In genomic region chr12:113537041-113537750, GRCh38 we compare ENCODE assay signal across 31 cellular contexts.
"Had no signal": no experiment of that assay in that cellular context is flagged by ENCODE, and none has a peak within 500 bp of the region (broad histone marks: within the 10 kb centered on the region; RNA-seq: fewer than 3 reads in every experiment).

No MANE protein-coding gene starts in this region.

- H3K4me1 Mint-ChIP-seq: activated B cell treated with CpG ODN at 0.5 μM for 24 hours; activated naive CD4-positive, alpha-beta T cell treated with anti-CD3 and anti-CD28 coated beads, Interleukin-2, amount 10 ng/mL, durations not matched to agents 7 days and 5 days; activated naive CD8-positive, alpha-beta T cell treated with anti-CD3 and anti-CD28 coated beads, Interleukin-2, amount 50 U/mL, for 24 hours had no signal

- H3K4me3 Mint-ChIP-seq: activated B cell treated with CpG ODN at 0.5 μM for 24 hours; activated CD4-positive, alpha-beta memory T cell treated with anti-CD3 and anti-CD28 coated beads for 36 hours; activated naive CD4-positive, alpha-beta T cell treated with anti-CD3 and anti-CD28 coated beads, Interleukin-2, amount 10 ng/mL, durations not matched to agents 7 days and 5 days; activated naive CD8-positive, alpha-beta T cell; activated naive CD8-positive, alpha-beta T cell treated with anti-CD3 and anti-CD28 coated beads, Interleukin-2, amount 50 U/mL, for 24 hours; activated T-cell treated with anti-CD3 and anti-CD28 coated beads, Interleukin-2, amount 50 U/mL, for 4 hours; brain had no signal

- H3K36me3 Mint-ChIP-seq: activated CD4-positive, alpha-beta memory T cell treated with anti-CD3 and anti-CD28 coated beads for 36 hours; activated naive CD4-positive, alpha-beta T cell treated with anti-CD3 and anti-CD28 coated beads, Interleukin-2, amount 10 ng/mL, durations not matched to agents 7 days and 5 days; activated naive CD8-positive, alpha-beta T cell; brain had no signal

- DNase-seq: activated B cell treated with CpG ODN at 0.5 μM for 24 hours; activated CD4-positive, alpha-beta T cell treated with anti-CD3 and anti-CD28 coated beads for 4 hours; activated CD4-positive, alpha-beta T cell treated with anti-CD3 and anti-CD28 coated beads, Interleukin-2, amount 50 U/mL, for 1 hour; activated CD4-positive, CD25-positive, alpha-beta regulatory T cell treated with anti-CD3 and anti-CD28 coated beads, Interleukin-2, amount 50 U/mL, for 72 hours; activated CD8-positive, alpha-beta memory T cell treated with anti-CD3 and anti-CD28 coated beads, Interleukin-2, amount 50 U/mL, for 4 hours; activated effector memory CD4-positive, alpha-beta T cell treated with Interleukin-2 at 50 U/mL for 16 hours; activated naive CD4-positive, alpha-beta T cell treated with anti-CD3 and anti-CD28 coated beads, Interleukin-2, amount 10 ng/mL, durations not matched to agents 7 days and 5 days; activated T-cell treated with anti-CD3 and anti-CD28 coated beads for 4 hours; activated T-cell treated with anti-CD3 and anti-CD28 coated beads, Interleukin-2, amount 50 U/mL, for 4 hours; anterior cingulate cortex; cerebellar nuclear complex; Karpas-422; KBM-7; NCI-H1105; NCI-H1417 treated with DMSO at 0.1 percent for 48 hours; NCI-H187 treated with DMSO at 0.1 percent for 48 hours; NCI-H2081; NCI-H345; NCI-H526 treated with DMSO at 0.1 percent for 48 hours; OCI-M1; Right ventricle myocardium superior; SW 1271; T-helper 1 cell; T-helper 2 cell; T-helper 9 cell had no signal

- H3K27me3 Mint-ChIP-seq: activated naive CD4-positive, alpha-beta T cell treated with anti-CD3 and anti-CD28 coated beads, Interleukin-2, amount 10 ng/mL, durations not matched to agents 7 days and 5 days had no signal

- FAIRE-seq: bronchial epithelial cell had no signal

- H3K27ac ChIP-seq: VCaP had no signal

- H3K27ac Mint-ChIP-seq: activated B cell treated with CpG ODN at 0.5 μM for 24 hours; activated CD4-positive, alpha-beta memory T cell treated with anti-CD3 and anti-CD28 coated beads for 36 hours; activated naive CD4-positive, alpha-beta T cell treated with anti-CD3 and anti-CD28 coated beads, Interleukin-2, amount 10 ng/mL, durations not matched to agents 7 days and 5 days; activated naive CD8-positive, alpha-beta T cell; activated naive CD8-positive, alpha-beta T cell treated with anti-CD3 and anti-CD28 coated beads, Interleukin-2, amount 50 U/mL, for 24 hours had no signal
